Comparison of ENCODE assay signal across 1 cellular context in the genomic region with DNA sequence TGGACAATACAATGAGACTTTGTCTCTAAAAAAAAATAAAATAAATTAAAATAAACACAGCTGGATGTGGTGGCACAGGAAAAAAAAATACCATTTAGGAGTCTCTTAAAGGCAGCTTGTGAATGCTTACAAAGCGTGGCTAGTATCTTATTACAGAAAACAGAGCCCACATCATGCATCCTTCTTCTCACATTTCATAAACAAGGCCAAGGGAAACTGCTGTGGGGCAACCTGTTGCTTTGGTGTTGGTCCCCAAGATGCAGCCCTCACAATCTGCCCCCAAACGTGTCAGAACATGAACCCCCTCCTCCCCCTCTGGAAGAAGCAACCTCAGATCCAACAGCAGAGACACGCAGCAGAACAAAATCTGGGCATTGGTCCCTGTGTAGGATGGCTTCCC.
TF ChIP-seq lines count a peak whose summit lies in the region.

No MANE protein-coding gene starts in this region.

TF ChIP-seq in HEK293, 187 proteins besides CTCF, POLR2A, EP300 and RAD21 (continued from another document):
- TF ChIP-seq ZNF610 (tag by site-specific recombination; IDR thresholded peaks at IDR 0.05; ENCODE audit: borderline replicate concordance) (no peak), SCRT1 (tag by site-specific recombination; IDR thresholded peaks at IDR 0.05; ENCODE audit: borderline replicate concordance) (peak; percentile 36; the same call in 1 of the 2 replicates), ZSCAN4 (tag by site-specific recombination; IDR thresholded peaks at IDR 0.05) (no peak), FEZF1 (tag by site-specific recombination; IDR thresholded peaks at IDR 0.05) (no peak), ZNF707 (tag by site-specific recombination; IDR thresholded peaks at IDR 0.05) (no peak)
